ENCODE assay signal across 23 cellular contexts in the genomic region with DNA sequence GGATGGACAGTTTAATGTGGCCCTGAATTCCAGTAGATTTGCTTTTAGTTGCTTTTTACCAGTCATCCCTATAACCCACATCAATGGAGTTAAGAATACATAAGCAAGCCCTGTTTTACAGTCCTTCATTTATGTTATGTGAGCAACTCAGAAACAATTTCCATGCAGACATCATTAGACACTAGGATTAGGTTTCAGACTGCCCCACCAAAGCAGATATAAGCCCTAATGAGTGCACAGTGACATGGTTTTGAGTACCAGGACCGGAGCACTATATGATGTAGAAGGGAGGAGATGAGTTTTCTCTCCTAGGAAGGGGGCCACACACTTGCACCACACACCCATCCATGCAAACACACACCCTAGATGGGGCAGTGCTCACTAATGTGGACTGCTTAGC. TPM values are rescaled to one million over a fixed set of nuclear protein-coding genes. Genes with fewer than 3 reads are reported as not detected.
DNase-seq lines count a peak whose midpoint lies in the region; ATAC-seq and TF ChIP-seq lines count a peak whose summit lies in the region.
"Had no signal": no experiment of that assay in that cellular context is flagged by ENCODE, and none has a peak within 500 bp of the region (broad histone marks: within the 10 kb centered on the region; RNA-seq: fewer than 3 reads in every experiment).

No MANE protein-coding gene starts in this region.

- H3K4me1 ChIP-seq in SJCRH30, result peaks cover 30% of the 10 kb centered on the region
- H3K4me1 ChIP-seq in psoas muscle, result peaks cover 22% of the 10 kb centered on the region
- H3K4me1 ChIP-seq in stomach smooth muscle (ENCODE audit: control insufficient read depth, insufficient read depth, low read length), result no peaks in the 10 kb centered on the region
- H3K4me1 ChIP-seq: BLaER1 treated with 17β-estradiol and CSF1 and Interleukin-3, amounts not matched to agents 10 nM and 100 nM had no signal

- H3K36me3 Mint-ChIP-seq in activated naive CD8-positive, alpha-beta T cell treated with anti-CD3 and anti-CD28 coated beads for 36 hours, result no peaks in the 10 kb centered on the region

- H3K4me3 Mint-ChIP-seq in activated naive CD8-positive, alpha-beta T cell treated with anti-CD3 and anti-CD28 coated beads for 36 hours, result no peak overlapping the region
- H3K4me3 Mint-ChIP-seq: CD4-positive, alpha-beta T cell; T-helper 1 cell treated with Interleukin-12 subunit alpha and Interleukin-12 subunit beta and Interleukin-4 antibody, amounts not matched to agents 30 μg/mL and 1 μg/mL, for 36 hours had no signal

- peak; percentile 59 to 87 (median 66) for ATAC-seq in psoas muscle
- ATAC-seq: A549, Panc1 had no signal

- H3K36me3 ChIP-seq in SJCRH30 (peaks cover 2% of the 10 kb centered on the region; the same call in 1 of the 2 replicates), psoas muscle (ENCODE audit: insufficient read depth in 1 of 2, low read depth in 1 of 2) (no peaks in the 10 kb centered on the region), stomach smooth muscle (ENCODE audit: control insufficient read depth in 2 of 2, insufficient read depth in 2 of 2, low read length in 2 of 2) (no peaks in the 10 kb centered on the region)

- H3K27ac ChIP-seq in SJCRH30 (peak overlapping the region; percentile 25), psoas muscle (peak overlapping the region; percentile 50), stomach smooth muscle (ENCODE audit: low read length) (peak overlapping the region; percentile 18)
- H3K27ac ChIP-seq: A549; BLaER1 treated with 17β-estradiol and CSF1 and Interleukin-3, amounts not matched to agents 10 nM and 100 nM; RWPE1; SK-N-MC had no signal

- peaks cover 19% of the 10 kb centered on the region for H3K27me3 Mint-ChIP-seq in activated naive CD8-positive, alpha-beta T cell treated with anti-CD3 and anti-CD28 coated beads for 36 hours

- peaks cover 21% of the 10 kb centered on the region for H3K9me3 Mint-ChIP-seq in activated naive CD8-positive, alpha-beta T cell treated with anti-CD3 and anti-CD28 coated beads for 36 hours
- H3K9me3 Mint-ChIP-seq: T-helper 1 cell treated with Interleukin-12 subunit alpha and Interleukin-12 subunit beta and Interleukin-4 antibody, amounts not matched to agents 30 μg/mL and 1 μg/mL, for 36 hours had no signal

- no peak overlapping the region for H3K4me3 ChIP-seq in SJCRH30
- H3K4me3 ChIP-seq in psoas muscle, result no peak overlapping the region
- H3K4me3 ChIP-seq in stomach smooth muscle (ENCODE audit: low read length in 2 of 2), result no peak overlapping the region
- H3K4me3 ChIP-seq: A549; BLaER1 treated with 17β-estradiol and CSF1 and Interleukin-3, amounts not matched to agents 10 nM and 100 nM; SK-N-MC had no signal

- no peaks in the 10 kb centered on the region for H3K4me1 Mint-ChIP-seq in activated naive CD8-positive, alpha-beta T cell treated with anti-CD3 and anti-CD28 coated beads for 36 hours

- no peak for TF ChIP-seq CTCF in psoas muscle (IDR thresholded peaks at IDR 0.05)

- no peak overlapping the region for H3K27ac Mint-ChIP-seq in activated naive CD8-positive, alpha-beta T cell treated with anti-CD3 and anti-CD28 coated beads for 36 hours
- H3K27ac Mint-ChIP-seq: CD4-positive, alpha-beta T cell; T-helper 1 cell treated with Interleukin-12 subunit alpha and Interleukin-12 subunit beta and Interleukin-4 antibody, amounts not matched to agents 30 μg/mL and 1 μg/mL, for 36 hours had no signal

- H3K27me3 ChIP-seq in SJCRH30, result no peaks in the 10 kb centered on the region
- H3K27me3 ChIP-seq in psoas muscle (ENCODE audit: insufficient read depth in 3 of 3, low read length in 2 of 3), result no peaks in the 10 kb centered on the region
- no peaks in the 10 kb centered on the region for H3K27me3 ChIP-seq in stomach smooth muscle (ENCODE audit: control insufficient read depth in 1 of 2, insufficient read depth in 2 of 2, low read length in 2 of 2)
- H3K27me3 ChIP-seq: BLaER1 treated with 17β-estradiol and CSF1 and Interleukin-3, amounts not matched to agents 10 nM and 100 nM had no signal

- DNase-seq in NCI-H510A treated with DMSO at 0.1 percent for 48 hours (lab: John Stamatoyannopoulos, UW) (peak; percentile 24), NCI-H510A (lab: John Stamatoyannopoulos, UW) (no peak), SJCRH30 (peak in 1 of 2 experiments; percentile 65), psoas muscle (no peak), midbrain (lab: John Stamatoyannopoulos, UW) (no peak)
- DNase-seq in activated naive CD8-positive, alpha-beta T cell treated with anti-CD3 and anti-CD28 coated beads for 36 hours, result no peak
- DNase-seq: AML-193; CD4-positive, alpha-beta T cell; NCI-H1092; NCI-H1436; NCI-H1930; NCI-H345; NCI-H526 treated with DMSO at 0.1 percent for 48 hours; SHP77 had no signal

- intact Hi-C loops in psoas muscle (cut with DNase I), result no loop called here

- no peak overlapping the region for H3K9ac ChIP-seq in stomach smooth muscle (ENCODE audit: low read length in 2 of 2)
- H3K9ac ChIP-seq: BLaER1 treated with 17β-estradiol and CSF1 and Interleukin-3, amounts not matched to agents 10 nM and 100 nM had no signal

- H3K9me3 ChIP-seq in SJCRH30 (replicated peaks) (peaks cover 13% of the 10 kb centered on the region; the same call in 1 of the 2 replicates), psoas muscle (peaks cover 12% of the 10 kb centered on the region), stomach smooth muscle (ENCODE audit: control insufficient read depth in 2 of 2, low read length in 2 of 2) (peaks cover 0 to 3% of the 10 kb centered on the region in 2 donors)

- WGBS in psoas muscle, 3 donors, result 0% methylated on average over 1 of the region's 1 CpG

RNA-seq across cellular contexts. Expression of gene KCNS3, which starts 15.5 kb away (rescaled TPM):
- total RNA-seq in SJCRH30 (2014; rRNA removed; shearing (Covaris generic)), result 90.2 and 98.4 TPM in 2 replicates
- 10 to 100 TPM in 2 of 4 donors, 1 to 10 TPM in 2; 5.8 to 14.6 (median 10.1) TPM for total RNA-seq in psoas muscle
- polyA plus RNA-seq in psoas muscle, result 10 to 100 TPM in 2 of 3 donors, 1 to 10 TPM in 1; 3.6 to 29.2 (median 12.1) TPM
- not detected for total RNA-seq in activated naive CD8-positive, alpha-beta T cell treated with anti-CD3 and anti-CD28 coated beads for 36 hours
- total RNA-seq: CD4-positive, alpha-beta T cell; G401; HT-29 had no signal

Comparison
In these comparisons a context has a peak if more than half of its experiments do, and no peak if none do; other contexts are left out.
1. RNA of gene KCNS3, which starts 15.5 kb away (total RNA-seq): 90.2 to 98.4 TPM in SJCRH30 and 5.8 to 14.6 TPM in psoas muscle; not detected in activated naive CD8-positive, alpha-beta T cell treated with anti-CD3 and anti-CD28 coated beads for 36 hours; every median in the first group is over 4 times any median in the second.
2. Peak in every context shown above with its lines, with median percentiles within 50 percentile points of each other: H3K27ac ChIP-seq.